Comparison of ENCODE assay signal across 23 cellular contexts in the genomic region with DNA sequence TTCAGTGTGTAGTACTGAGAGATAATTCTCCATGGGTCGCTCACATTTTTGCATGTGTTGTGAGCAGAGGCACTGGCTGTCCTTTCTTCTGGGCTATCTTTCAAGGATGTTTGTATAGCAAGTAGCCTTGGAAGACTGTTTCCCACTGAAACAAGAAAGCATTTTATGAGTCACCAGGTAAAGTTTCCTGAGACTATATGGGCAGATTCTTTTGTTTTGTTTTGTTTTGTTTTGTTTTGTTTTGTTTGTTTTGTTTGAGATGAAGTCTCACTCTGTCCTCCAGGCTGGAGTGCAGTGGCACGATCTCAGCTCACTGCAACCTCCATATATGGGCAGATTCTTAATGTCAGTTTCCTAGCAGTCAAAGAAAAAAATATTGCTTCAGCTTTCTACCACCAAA.
DNase-seq lines count a peak whose midpoint lies in the region; ATAC-seq, FAIRE-seq and TF ChIP-seq lines count a peak whose summit lies in the region.
"Had no signal": no experiment of that assay in that cellular context is flagged by ENCODE, and none has a peak within 500 bp of the region (broad histone marks: within the 10 kb centered on the region; RNA-seq: fewer than 3 reads in every experiment).

No MANE protein-coding gene starts in this region.

- H4K91ac ChIP-seq in mesenchymal stem cell (ENCODE audit: low read length) = no peak overlapping the region

- no peak overlapping the region for H3K4me3 ChIP-seq in mammary epithelial cell (replicated peaks in 1 of 3; ENCODE audit: insufficient read depth in 1 of 3, low read depth in 2 of 3, low read length in 3 of 3)
- no peak overlapping the region for H3K4me3 ChIP-seq in mesenchymal stem cell (ENCODE audit: insufficient read depth in 1 of 2, low read depth in 1 of 2, low read length in 2 of 2)
- H3K4me3 ChIP-seq: ascending aorta, skin epidermis had no signal

- CTCF ChIA-PET in mammary epithelial cell (lab: Charles Lee; ENCODE audit: low non-redundant PET) = no interaction called here

- peak overlapping the region in 1 of 2 experiments; percentile 32 for H2BK12ac ChIP-seq in mesenchymal stem cell (ENCODE audit: low read length in 2 of 2)

- no peak for TF ChIP-seq CTCF in C4-2B (conservative IDR thresholded peaks at IDR 0.05)
- no peak for TF ChIP-seq CTCF in mammary epithelial cell (conservative IDR thresholded peaks at IDR 0.05 in 1 of 2, IDR thresholded peaks at IDR 0.05 in 1 of 2; ENCODE audit: extremely low read depth in 1 of 2, insufficient read depth in 1 of 2, low read depth in 1 of 2, low read length in 2 of 2)

- no peak overlapping the region for H2BK15ac ChIP-seq in mesenchymal stem cell (ENCODE audit: low read depth, poor library complexity, severe bottlenecking)

- H3K9ac ChIP-seq in mammary epithelial cell (ENCODE audit: insufficient read depth, low read length) (no peak overlapping the region), mesenchymal stem cell (ENCODE audit: low read length) (no peak overlapping the region)

- TF ChIP-seq POLR2A in GM12892 (IDR thresholded peaks at IDR 0.05; ENCODE audit: low read depth, low read length) = no peak

- no peak overlapping the region for H2BK5ac ChIP-seq in mesenchymal stem cell (ENCODE audit: low read depth, low read length, poor library complexity, severe bottlenecking)

- 30% methylated on average over 2 of the region's 2 CpGs for WGBS in mammary epithelial cell (ENCODE audit: low coverage, missing lambda C conversion rate)
- WGBS in mesenchymal stem cell = 32% methylated on average over 2 of the region's 2 CpGs

- dilution Hi-C loops in mammary epithelial cell (cut with HindIII; ENCODE audit: low sequenced_read_pairs) = no loop called here

- peak; percentile 62 for DNase-seq in M059J (ENCODE audit: low read depth)
- peak; percentile 4 for DNase-seq in mammary epithelial cell
- peak; percentile 34 for DNase-seq in mesenchymal stem cell
- no peak for DNase-seq in activated CD4-positive, alpha-beta T cell treated with anti-CD3 and anti-CD28 coated beads for 1 hour
- DNase-seq in stimulated activated naive CD4-positive, alpha-beta T cell treated with Interleukin-2 at 50 U/mL for 16 hours (lab: John Stamatoyannopoulos, UW) = no peak
- no peak for DNase-seq in GM12892 (ENCODE audit: insufficient read length)
- DNase-seq: ACHN; activated CD4-positive, alpha-beta memory T cell treated with anti-CD3 and anti-CD28 coated beads for 36 hours; activated CD8-positive, alpha-beta memory T cell treated with anti-CD3 and anti-CD28 coated beads, Interleukin-2, amount 50 U/mL, for 48 hours; DND-41; effector memory CD4-positive, alpha-beta T cell; H7; IMR-90; NCI-H2029 treated with DMSO at 0.1 percent for 48 hours; NCI-H2227 treated with DMSO at 0.1 percent for 48 hours; NCI-H774; Right ventricle myocardium superior; substantia nigra had no signal

- no peak overlapping the region for H2AFZ ChIP-seq in mammary epithelial cell (ENCODE audit: low read depth, low read length)
- no peak overlapping the region for H2AFZ ChIP-seq in mesenchymal stem cell (ENCODE audit: low read depth, low read length)

- BruUV-seq in mammary epithelial cell (replicated peaks; lab: Mats Ljungman, UMichigan) = no TSS peak

- H3K27ac ChIP-seq in C4-2B = peak overlapping the region; percentile 32; the same call in 1 of the 2 replicates
- no peak overlapping the region for H3K27ac ChIP-seq in mammary epithelial cell (ENCODE audit: insufficient read depth, low read depth, low read length)
- H3K27ac ChIP-seq in mesenchymal stem cell (ENCODE audit: low read length, poor library complexity, severe bottlenecking) = no peak overlapping the region
- H3K27ac ChIP-seq: ascending aorta, HL-60, skin epidermis had no signal

- H2BK120ac ChIP-seq in mesenchymal stem cell (ENCODE audit: low read depth, low read length) = no peak overlapping the region

- intact Hi-C loops in mammary epithelial cell (cut with micrococcal nuclease) = no loop called here

- peak overlapping the region in 1 of 2 experiments; percentile 21 for H3K4ac ChIP-seq in mesenchymal stem cell (ENCODE audit: low read depth in 1 of 2, low read length in 2 of 2)

- H4K8ac ChIP-seq in mesenchymal stem cell (ENCODE audit: low read length) = no peak overlapping the region

- H3K18ac ChIP-seq in mesenchymal stem cell (ENCODE audit: low read depth in 1 of 2, low read length in 2 of 2) = peak overlapping the region in 1 of 2 experiments; percentile 49

- no peak overlapping the region for H3K14ac ChIP-seq in mesenchymal stem cell (ENCODE audit: low read length in 2 of 2)

- no peak for FAIRE-seq in GM12892 (lab: Jason Lieb, UNC)

- no peaks in the 10 kb centered on the region for H3K36me3 ChIP-seq in mammary epithelial cell (ENCODE audit: insufficient read depth, low read length)
- no peaks in the 10 kb centered on the region for H3K36me3 ChIP-seq in mesenchymal stem cell (ENCODE audit: control insufficient read depth in 1 of 2, insufficient read depth in 2 of 2, low read depth in 1 of 2, low read length in 2 of 2)
- H3K36me3 ChIP-seq: ascending aorta had no signal

- H3K79me1 ChIP-seq in mesenchymal stem cell (replicated peaks; ENCODE audit: low read length, poor library complexity, severe bottlenecking) = no peaks in the 10 kb centered on the region

- no peaks in the 10 kb centered on the region for H3K9me3 ChIP-seq in mammary epithelial cell (replicated peaks; ENCODE audit: insufficient read depth, low read length)
- no peaks in the 10 kb centered on the region for H3K9me3 ChIP-seq in mesenchymal stem cell (ENCODE audit: control insufficient read depth, low read length)
- H3K9me3 ChIP-seq: ascending aorta had no signal

- no peaks in the 10 kb centered on the region for H4K20me1 ChIP-seq in mammary epithelial cell (ENCODE audit: insufficient read depth, low read length)

- no peak for ATAC-seq in HG03442 (IDR thresholded peaks at IDR 0.05; ENCODE audit: unreplicated experiment)

- H3K79me2 ChIP-seq in mammary epithelial cell (ENCODE audit: insufficient read depth, low read length) = no peaks in the 10 kb centered on the region

- H3K4me1 ChIP-seq in mammary epithelial cell (ENCODE audit: insufficient read depth, low read length) (no peaks in the 10 kb centered on the region), mesenchymal stem cell (ENCODE audit: control insufficient read depth, insufficient read depth, low read depth, low read length) (no peaks in the 10 kb centered on the region)
- H3K4me1 ChIP-seq: ascending aorta had no signal

- no peak overlapping the region for H2AK5ac ChIP-seq in mesenchymal stem cell (ENCODE audit: low read length, severe bottlenecking)

- H3K27me3 ChIP-seq in mammary epithelial cell (ENCODE audit: insufficient read depth, low read length) = peaks cover 2% of the 10 kb centered on the region
- no peaks in the 10 kb centered on the region for H3K27me3 ChIP-seq in mesenchymal stem cell (ENCODE audit: control insufficient read depth in 1 of 2, insufficient read depth in 1 of 2, low read length in 2 of 2)
- H3K27me3 ChIP-seq: ascending aorta had no signal

- H3K4me2 ChIP-seq in mammary epithelial cell (ENCODE audit: insufficient read depth, low read depth, low read length) (no peak overlapping the region), mesenchymal stem cell (ENCODE audit: low read length, poor library complexity, severe bottlenecking) (no peak overlapping the region)

- in situ Hi-C loops in mammary epithelial cell (cut with MboI; ENCODE audit: low sequenced_read_pairs in 2 of 2) = no loop called here

- H3K23ac ChIP-seq in mesenchymal stem cell (ENCODE audit: low read length in 2 of 2) = no peak overlapping the region

Comparison
In these comparisons a context has a peak if more than half of its experiments do, and no peak if none do; other contexts are left out.
1. DNase-seq: peak in M059J (single experiment), mammary epithelial cell (single experiment) and mesenchymal stem cell (single experiment); none in activated CD4-positive, alpha-beta T cell treated with anti-CD3 and anti-CD28 coated beads for 1 hour (single experiment), stimulated activated naive CD4-positive, alpha-beta T cell treated with Interleukin-2 at 50 U/mL for 16 hours (single experiment) and GM12892 (single experiment).